8 cellular contexts compared by ENCODE assay signal in the genomic region with DNA sequence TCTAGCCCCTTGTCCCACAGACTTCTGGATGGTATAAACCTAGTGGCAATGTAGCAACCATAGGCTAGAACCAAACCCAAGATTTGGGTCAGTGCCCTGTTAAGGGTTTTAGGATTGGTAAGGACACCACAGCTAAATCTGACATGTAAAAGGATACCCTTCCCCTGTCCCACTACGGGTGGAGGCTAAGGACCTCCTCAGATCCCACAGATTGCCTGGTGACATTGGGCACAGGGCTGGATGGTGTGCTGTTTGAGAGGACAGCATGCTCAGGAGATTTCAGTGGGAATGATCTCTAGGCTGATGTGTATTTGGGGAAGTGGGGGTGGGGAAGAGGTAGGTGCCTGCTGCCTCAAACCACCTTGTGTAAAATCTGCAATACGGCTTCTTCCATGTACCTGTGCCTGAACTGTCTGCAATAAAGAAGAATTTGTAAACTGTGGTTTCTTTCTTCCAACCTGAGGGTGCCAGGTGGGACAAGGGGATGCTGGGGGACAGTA. TPM values are rescaled to one million over a fixed set of nuclear protein-coding genes. Genes with fewer than 3 reads are reported as not detected.
A peak's percentile ranks its signal among the peaks of the same experiment; 100 is the strongest.
DNase-seq lines count a peak whose midpoint lies in the region; ATAC-seq and TF ChIP-seq lines count a peak whose summit lies in the region.

No MANE protein-coding gene starts in this region.

- no peaks in the 10 kb centered on the region for H3K27me3 ChIP-seq in lower lobe of right lung (ENCODE audit: low read depth)
- no peaks in the 10 kb centered on the region for H3K27me3 ChIP-seq in tibial artery

- intact Hi-C loops in lower lobe of right lung (cut with DNase I) (no loop called here), tibial artery (cut with DNase I; ENCODE audit: low total_unique reads) (no loop called here)

- H3K9me3 Mint-ChIP-seq in activated naive CD4-positive, alpha-beta T cell treated with anti-CD3 and anti-CD28 coated beads, Interleukin-2, amount 10 ng/mL, durations not matched to agents 7 days and 5 days, result no peaks in the 10 kb centered on the region
- no peaks in the 10 kb centered on the region for H3K9me3 Mint-ChIP-seq in activated naive CD8-positive, alpha-beta T cell treated with anti-CD3 and anti-CD28 coated beads, Interleukin-2, amount 10 ng/mL, durations not matched to agents 7 days and 5 days

- H3K4me1 Mint-ChIP-seq in activated naive CD4-positive, alpha-beta T cell treated with anti-CD3 and anti-CD28 coated beads, Interleukin-2, amount 10 ng/mL, durations not matched to agents 7 days and 5 days, result peaks cover 34% of the 10 kb centered on the region
- peaks cover 24% of the 10 kb centered on the region for H3K4me1 Mint-ChIP-seq in activated naive CD8-positive, alpha-beta T cell treated with anti-CD3 and anti-CD28 coated beads, Interleukin-2, amount 10 ng/mL, durations not matched to agents 7 days and 5 days

- peak overlapping the region; percentile 99 for H3K4me3 ChIP-seq in lower lobe of right lung
- H3K4me3 ChIP-seq in tibial artery, result peak overlapping the region; percentile 96 to 99

- no peak for DNase-seq in activated naive CD4-positive, alpha-beta T cell treated with anti-CD3 and anti-CD28 coated beads, Interleukin-2, amount 10 ng/mL, durations not matched to agents 7 days and 5 days
- DNase-seq in activated naive CD4-positive, alpha-beta T cell (lab: John Stamatoyannopoulos, UW), result no peak
- no peak for DNase-seq in activated naive CD8-positive, alpha-beta T cell treated with anti-CD3 and anti-CD28 coated beads, Interleukin-2, amount 10 ng/mL, durations not matched to agents 7 days and 5 days
- DNase-seq in lower lobe of right lung (no peak), tibial artery (no peak), SHP77 treated with DMSO at 0.1 percent for 48 hours (lab: John Stamatoyannopoulos, UW) (no peak), RKO (ENCODE audit: low spot score) (no peak)

- POLR2A ChIA-PET in activated naive CD8-positive, alpha-beta T cell treated with anti-CD3 and anti-CD28 coated beads, Interleukin-2, amount 10 ng/mL, durations not matched to agents 7 days and 5 days (lab: Charles Lee), result interaction anchor here (1.0 to 3.2 kb wide), 2 partner anchors 29 to 64 kb away, joined by 3 to 14 read pairs; partner anchors contain the start of gene PSMB10

- no peak for ATAC-seq in activated naive CD8-positive, alpha-beta T cell treated with anti-CD3 and anti-CD28 coated beads, Interleukin-2, amount 10 ng/mL, durations not matched to agents 7 days and 5 days (ENCODE audit: low read depth)
- ATAC-seq in lower lobe of right lung (no peak), GM18870 (IDR thresholded peaks at IDR 0.05; ENCODE audit: unreplicated experiment) (no peak)

- peak overlapping the region; percentile 91 for H3K4me3 Mint-ChIP-seq in activated naive CD4-positive, alpha-beta T cell treated with anti-CD3 and anti-CD28 coated beads, Interleukin-2, amount 10 ng/mL, durations not matched to agents 7 days and 5 days
- peak overlapping the region; percentile 89 for H3K4me3 Mint-ChIP-seq in activated naive CD8-positive, alpha-beta T cell treated with anti-CD3 and anti-CD28 coated beads, Interleukin-2, amount 10 ng/mL, durations not matched to agents 7 days and 5 days

- H3K36me3 Mint-ChIP-seq in activated naive CD4-positive, alpha-beta T cell treated with anti-CD3 and anti-CD28 coated beads, Interleukin-2, amount 10 ng/mL, durations not matched to agents 7 days and 5 days, result peaks cover 24% of the 10 kb centered on the region
- H3K36me3 Mint-ChIP-seq in activated naive CD8-positive, alpha-beta T cell treated with anti-CD3 and anti-CD28 coated beads, Interleukin-2, amount 10 ng/mL, durations not matched to agents 7 days and 5 days, result peaks cover 4% of the 10 kb centered on the region

- no peak for TF ChIP-seq CTCF in lower lobe of right lung (IDR thresholded peaks at IDR 0.05)
- no peak for TF ChIP-seq CTCF in tibial artery (IDR thresholded peaks at IDR 0.05)

- H3K36me3 ChIP-seq in lower lobe of right lung, result peaks cover 63% of the 10 kb centered on the region
- peaks cover 30 to 58% (median 56%) of the 10 kb centered on the region in 3 donors for H3K36me3 ChIP-seq in tibial artery

- no peaks in the 10 kb centered on the region for H3K27me3 Mint-ChIP-seq in activated naive CD4-positive, alpha-beta T cell treated with anti-CD3 and anti-CD28 coated beads, Interleukin-2, amount 10 ng/mL, durations not matched to agents 7 days and 5 days
- no peaks in the 10 kb centered on the region for H3K27me3 Mint-ChIP-seq in activated naive CD8-positive, alpha-beta T cell treated with anti-CD3 and anti-CD28 coated beads, Interleukin-2, amount 10 ng/mL, durations not matched to agents 7 days and 5 days

- H3K27ac ChIP-seq in lower lobe of right lung, result peak overlapping the region; percentile 90
- peak overlapping the region; percentile 90 to 94 for H3K27ac ChIP-seq in tibial artery

- peak overlapping the region; percentile 90 for H3K27ac Mint-ChIP-seq in activated naive CD4-positive, alpha-beta T cell treated with anti-CD3 and anti-CD28 coated beads, Interleukin-2, amount 10 ng/mL, durations not matched to agents 7 days and 5 days
- peak overlapping the region; percentile 92 for H3K27ac Mint-ChIP-seq in activated naive CD8-positive, alpha-beta T cell treated with anti-CD3 and anti-CD28 coated beads, Interleukin-2, amount 10 ng/mL, durations not matched to agents 7 days and 5 days

- H3K9me3 ChIP-seq in lower lobe of right lung (no peaks in the 10 kb centered on the region), tibial artery (no peaks in the 10 kb centered on the region)

- CTCF ChIA-PET in activated naive CD4-positive, alpha-beta T cell treated with anti-CD3 and anti-CD28 coated beads, Interleukin-2, amount 10 ng/mL, durations not matched to agents 7 days and 5 days (lab: Charles Lee), result interaction anchor here (1.0 to 2.6 kb wide), 4 partner anchors 10 to 351 kb away, joined by 3 to 11 read pairs (median 4); no protein-coding TSS in a partner anchor

- H3K4me1 ChIP-seq in lower lobe of right lung (peaks cover 30% of the 10 kb centered on the region), tibial artery (peaks cover 0 to 39% (median 28%) of the 10 kb centered on the region in 4 donors)

RNA-seq across cellular contexts. Expression of gene EDC4, which starts 0.7 kb away (rescaled TPM):
- total RNA-seq in activated naive CD8-positive, alpha-beta T cell treated with anti-CD3 and anti-CD28 coated beads, Interleukin-2, amount 10 ng/mL, durations not matched to agents 7 days and 5 days, result 100 to 1,000 TPM; 119 to 130 TPM
- 51.2 TPM for total RNA-seq in lower lobe of right lung

RNA-seq across cellular contexts. Expression of gene NRN1L, which starts 12.5 kb away (rescaled TPM):
- total RNA-seq in activated naive CD8-positive, alpha-beta T cell treated with anti-CD3 and anti-CD28 coated beads, Interleukin-2, amount 10 ng/mL, durations not matched to agents 7 days and 5 days, result 1 to 10 TPM; 2.1 to 3.1 TPM
- 1.7 TPM for total RNA-seq in lower lobe of right lung

RNA-seq across cellular contexts. Expression of gene PSKH1, which starts 20.9 kb away (rescaled TPM):
- 10 to 100 TPM; 22.8 to 25.6 TPM for total RNA-seq in activated naive CD8-positive, alpha-beta T cell treated with anti-CD3 and anti-CD28 coated beads, Interleukin-2, amount 10 ng/mL, durations not matched to agents 7 days and 5 days
- total RNA-seq in lower lobe of right lung, result 28.3 TPM

RNA-seq across cellular contexts. Expression of gene CENPT, which starts 24.7 kb away (rescaled TPM):
- 10 to 100 TPM; 84.0 to 90.7 TPM for total RNA-seq in activated naive CD8-positive, alpha-beta T cell treated with anti-CD3 and anti-CD28 coated beads, Interleukin-2, amount 10 ng/mL, durations not matched to agents 7 days and 5 days
- total RNA-seq in lower lobe of right lung, result 29.9 TPM

RNA-seq across cellular contexts. Expression of gene NUTF2, which starts 25.4 kb away (rescaled TPM):
- 10 to 100 TPM; 88.4 TPM for total RNA-seq in activated naive CD8-positive, alpha-beta T cell treated with anti-CD3 and anti-CD28 coated beads, Interleukin-2, amount 10 ng/mL, durations not matched to agents 7 days and 5 days
- 55.8 TPM for total RNA-seq in lower lobe of right lung
